Comparison of ENCODE assay signal across 3 cellular contexts in genomic region chr15:80591471-80591870, GRCh38.
TF ChIP-seq lines count a peak whose summit lies in the region.

No MANE protein-coding gene starts in this region.

TF ChIP-seq in SK-N-SH, 30 proteins besides CTCF, POLR2A, EP300 and RAD21:
- TF ChIP-seq, protein P1, sequence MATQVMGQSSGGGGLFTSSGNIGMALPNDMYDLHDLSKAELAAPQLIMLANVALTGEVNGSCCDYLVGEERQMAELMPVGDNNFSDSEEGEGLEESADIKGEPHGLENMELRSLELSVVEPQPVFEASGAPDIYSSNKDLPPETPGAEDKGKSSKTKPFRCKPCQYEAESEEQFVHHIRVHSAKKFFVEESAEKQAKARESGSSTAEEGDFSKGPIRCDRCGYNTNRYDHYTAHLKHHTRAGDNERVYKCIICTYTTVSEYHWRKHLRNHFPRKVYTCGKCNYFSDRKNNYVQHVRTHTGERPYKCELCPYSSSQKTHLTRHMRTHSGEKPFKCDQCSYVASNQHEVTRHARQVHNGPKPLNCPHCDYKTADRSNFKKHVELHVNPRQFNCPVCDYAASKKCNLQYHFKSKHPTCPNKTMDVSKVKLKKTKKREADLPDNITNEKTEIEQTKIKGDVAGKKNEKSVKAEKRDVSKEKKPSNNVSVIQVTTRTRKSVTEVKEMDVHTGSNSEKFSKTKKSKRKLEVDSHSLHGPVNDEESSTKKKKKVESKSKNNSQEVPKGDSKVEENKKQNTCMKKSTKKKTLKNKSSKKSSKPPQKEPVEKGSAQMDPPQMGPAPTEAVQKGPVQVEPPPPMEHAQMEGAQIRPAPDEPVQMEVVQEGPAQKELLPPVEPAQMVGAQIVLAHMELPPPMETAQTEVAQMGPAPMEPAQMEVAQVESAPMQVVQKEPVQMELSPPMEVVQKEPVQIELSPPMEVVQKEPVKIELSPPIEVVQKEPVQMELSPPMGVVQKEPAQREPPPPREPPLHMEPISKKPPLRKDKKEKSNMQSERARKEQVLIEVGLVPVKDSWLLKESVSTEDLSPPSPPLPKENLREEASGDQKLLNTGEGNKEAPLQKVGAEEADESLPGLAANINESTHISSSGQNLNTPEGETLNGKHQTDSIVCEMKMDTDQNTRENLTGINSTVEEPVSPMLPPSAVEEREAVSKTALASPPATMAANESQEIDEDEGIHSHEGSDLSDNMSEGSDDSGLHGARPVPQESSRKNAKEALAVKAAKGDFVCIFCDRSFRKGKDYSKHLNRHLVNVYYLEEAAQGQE (IDR thresholded peaks at IDR 0.05; ENCODE audit: low read depth, low read length) = peak; percentile 47; the same call in 1 of the 2 replicates
- TF ChIP-seq USF2 (IDR thresholded peaks at IDR 0.05; ENCODE audit: borderline replicate concordance, low read depth, low read length) = no peak

TF ChIP-seq in SK-N-SH treated with all-trans-retinoic acid at 6 μM for 48 hours, 23 proteins besides CTCF, POLR2A, EP300 and RAD21:
- no peak for TF ChIP-seq ZC3H10 (CRISPR knock-in tag; IDR thresholded peaks at IDR 0.05)
- TF ChIP-seq, protein P2, sequence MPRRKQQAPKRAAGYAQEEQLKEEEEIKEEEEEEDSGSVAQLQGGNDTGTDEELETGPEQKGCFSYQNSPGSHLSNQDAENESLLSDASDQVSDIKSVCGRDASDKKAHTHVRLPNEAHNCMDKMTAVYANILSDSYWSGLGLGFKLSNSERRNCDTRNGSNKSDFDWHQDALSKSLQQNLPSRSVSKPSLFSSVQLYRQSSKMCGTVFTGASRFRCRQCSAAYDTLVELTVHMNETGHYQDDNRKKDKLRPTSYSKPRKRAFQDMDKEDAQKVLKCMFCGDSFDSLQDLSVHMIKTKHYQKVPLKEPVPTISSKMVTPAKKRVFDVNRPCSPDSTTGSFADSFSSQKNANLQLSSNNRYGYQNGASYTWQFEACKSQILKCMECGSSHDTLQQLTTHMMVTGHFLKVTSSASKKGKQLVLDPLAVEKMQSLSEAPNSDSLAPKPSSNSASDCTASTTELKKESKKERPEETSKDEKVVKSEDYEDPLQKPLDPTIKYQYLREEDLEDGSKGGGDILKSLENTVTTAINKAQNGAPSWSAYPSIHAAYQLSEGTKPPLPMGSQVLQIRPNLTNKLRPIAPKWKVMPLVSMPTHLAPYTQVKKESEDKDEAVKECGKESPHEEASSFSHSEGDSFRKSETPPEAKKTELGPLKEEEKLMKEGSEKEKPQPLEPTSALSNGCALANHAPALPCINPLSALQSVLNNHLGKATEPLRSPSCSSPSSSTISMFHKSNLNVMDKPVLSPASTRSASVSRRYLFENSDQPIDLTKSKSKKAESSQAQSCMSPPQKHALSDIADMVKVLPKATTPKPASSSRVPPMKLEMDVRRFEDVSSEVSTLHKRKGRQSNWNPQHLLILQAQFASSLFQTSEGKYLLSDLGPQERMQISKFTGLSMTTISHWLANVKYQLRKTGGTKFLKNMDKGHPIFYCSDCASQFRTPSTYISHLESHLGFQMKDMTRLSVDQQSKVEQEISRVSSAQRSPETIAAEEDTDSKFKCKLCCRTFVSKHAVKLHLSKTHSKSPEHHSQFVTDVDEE (CRISPR knock-in tag; IDR thresholded peaks at IDR 0.05) = no peak
- TF ChIP-seq ZFP30 (CRISPR knock-in tag; IDR thresholded peaks at IDR 0.05) = no peak
- TF ChIP-seq BACH2 (CRISPR knock-in tag; IDR thresholded peaks at IDR 0.05; ENCODE audit: borderline replicate concordance) = no peak
- TF ChIP-seq POU6F1 (CRISPR knock-in tag; IDR thresholded peaks at IDR 0.05; ENCODE audit: borderline replicate concordance, low read depth) = no peak
- no peak for TF ChIP-seq TOX (CRISPR knock-in tag; IDR thresholded peaks at IDR 0.05; ENCODE audit: borderline replicate concordance)
- no peak for TF ChIP-seq ESRRG (CRISPR knock-in tag; IDR thresholded peaks at IDR 0.05)
- no peak for TF ChIP-seq OSR1 (CRISPR knock-in tag; IDR thresholded peaks at IDR 0.05)
- TF ChIP-seq, protein P3, sequence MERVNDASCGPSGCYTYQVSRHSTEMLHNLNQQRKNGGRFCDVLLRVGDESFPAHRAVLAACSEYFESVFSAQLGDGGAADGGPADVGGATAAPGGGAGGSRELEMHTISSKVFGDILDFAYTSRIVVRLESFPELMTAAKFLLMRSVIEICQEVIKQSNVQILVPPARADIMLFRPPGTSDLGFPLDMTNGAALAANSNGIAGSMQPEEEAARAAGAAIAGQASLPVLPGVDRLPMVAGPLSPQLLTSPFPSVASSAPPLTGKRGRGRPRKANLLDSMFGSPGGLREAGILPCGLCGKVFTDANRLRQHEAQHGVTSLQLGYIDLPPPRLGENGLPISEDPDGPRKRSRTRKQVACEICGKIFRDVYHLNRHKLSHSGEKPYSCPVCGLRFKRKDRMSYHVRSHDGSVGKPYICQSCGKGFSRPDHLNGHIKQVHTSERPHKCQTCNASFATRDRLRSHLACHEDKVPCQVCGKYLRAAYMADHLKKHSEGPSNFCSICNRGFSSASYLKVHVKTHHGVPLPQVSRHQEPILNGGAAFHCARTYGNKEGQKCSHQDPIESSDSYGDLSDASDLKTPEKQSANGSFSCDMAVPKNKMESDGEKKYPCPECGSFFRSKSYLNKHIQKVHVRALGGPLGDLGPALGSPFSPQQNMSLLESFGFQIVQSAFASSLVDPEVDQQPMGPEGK (CRISPR knock-in tag; IDR thresholded peaks at IDR 0.05; ENCODE audit: borderline replicate concordance) = no peak

TF ChIP-seq in IMR-90, 13 proteins besides CTCF, POLR2A, EP300 and RAD21:
- TF ChIP-seq NFE2L2 (IDR thresholded peaks at IDR 0.05; ENCODE audit: low read depth, low read length) (no peak), RFX5 (IDR thresholded peaks at IDR 0.05; ENCODE audit: low read depth, low read length) (no peak), SMC3 (IDR thresholded peaks at IDR 0.05; ENCODE audit: low read depth, low read length) (no peak), MXI1 (IDR thresholded peaks at IDR 0.05; ENCODE audit: borderline replicate concordance, low read depth, low read length) (no peak), BHLHE40 (IDR thresholded peaks at IDR 0.05; ENCODE audit: low read depth, low read length) (no peak), MAZ (IDR thresholded peaks at IDR 0.05; ENCODE audit: borderline replicate concordance, low read depth, low read length) (no peak), FOS (IDR thresholded peaks at IDR 0.05; ENCODE audit: low read depth, low read length) (no peak)
- TF ChIP-seq, protein P4, sequence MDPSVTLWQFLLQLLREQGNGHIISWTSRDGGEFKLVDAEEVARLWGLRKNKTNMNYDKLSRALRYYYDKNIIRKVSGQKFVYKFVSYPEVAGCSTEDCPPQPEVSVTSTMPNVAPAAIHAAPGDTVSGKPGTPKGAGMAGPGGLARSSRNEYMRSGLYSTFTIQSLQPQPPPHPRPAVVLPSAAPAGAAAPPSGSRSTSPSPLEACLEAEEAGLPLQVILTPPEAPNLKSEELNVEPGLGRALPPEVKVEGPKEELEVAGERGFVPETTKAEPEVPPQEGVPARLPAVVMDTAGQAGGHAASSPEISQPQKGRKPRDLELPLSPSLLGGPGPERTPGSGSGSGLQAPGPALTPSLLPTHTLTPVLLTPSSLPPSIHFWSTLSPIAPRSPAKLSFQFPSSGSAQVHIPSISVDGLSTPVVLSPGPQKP (IDR thresholded peaks at IDR 0.05; ENCODE audit: borderline replicate concordance, low read depth, low read length) = no peak
